Comparison of ENCODE assay signal across 21 cellular contexts in the genomic region with DNA sequence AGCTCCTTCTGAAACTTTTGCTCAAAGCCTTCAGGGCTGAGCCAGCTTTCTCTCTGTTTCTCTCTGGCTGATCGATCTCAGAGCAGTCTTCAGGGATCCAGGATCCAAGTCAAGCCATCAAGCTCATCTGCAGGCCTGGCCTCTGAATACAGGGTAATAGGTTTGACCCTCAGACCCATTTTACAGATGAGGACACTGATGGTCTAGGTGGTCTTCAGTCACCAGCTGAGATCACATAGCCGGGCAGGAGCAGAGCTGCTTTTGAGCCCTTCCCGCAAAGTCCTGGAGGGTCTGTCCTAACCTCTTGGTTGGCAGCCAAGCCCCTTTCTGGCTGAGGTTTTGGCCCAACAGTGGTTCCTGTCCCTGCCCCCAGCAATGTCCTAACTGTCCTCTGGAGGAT. TPM values are rescaled to one million over a fixed set of nuclear protein-coding genes. Genes with fewer than 3 reads are reported as not detected.
A peak's percentile ranks its signal among the peaks of the same experiment; 100 is the strongest.
DNase-seq lines count a peak whose midpoint lies in the region; ATAC-seq and TF ChIP-seq lines count a peak whose summit lies in the region.
"Had no signal": no experiment of that assay in that cellular context is flagged by ENCODE, and none has a peak within 500 bp of the region (broad histone marks: within the 10 kb centered on the region; RNA-seq: fewer than 3 reads in every experiment).

No MANE protein-coding gene starts in this region.

- no peak for TF ChIP-seq CTCF in NB4 (IDR thresholded peaks at IDR 0.05; ENCODE audit: low read depth, low read length)

- POLR2A ChIA-PET in activated CD4-positive, alpha-beta memory T cell treated with anti-CD3 and anti-CD28 coated beads, Interleukin-2, amount 10 ng/mL, durations not matched to agents 7 days and 5 days (lab: Charles Lee): interaction anchor here (0.9 to 3.0 kb wide), 5 partner anchors 9 to 40 kb away, joined by 3 to 17 read pairs (median 7); partner anchors contain the start of genes LSM7 and SPPL2B

- no peaks in the 10 kb centered on the region for H3K9me3 Mint-ChIP-seq in activated naive CD4-positive, alpha-beta T cell treated with anti-CD3 and anti-CD28 coated beads, Interleukin-2, amount 10 ng/mL, durations not matched to agents 7 days and 5 days
- no peaks in the 10 kb centered on the region for H3K9me3 Mint-ChIP-seq in naive B cell
- H3K9me3 Mint-ChIP-seq in activated CD4-positive, alpha-beta memory T cell treated with anti-CD3 and anti-CD28 coated beads, Interleukin-2, amount 10 ng/mL, durations not matched to agents 7 days and 5 days: no peaks in the 10 kb centered on the region
- H3K9me3 Mint-ChIP-seq in activated naive CD8-positive, alpha-beta T cell treated with anti-CD3 and anti-CD28 coated beads for 36 hours: no peaks in the 10 kb centered on the region
- H3K9me3 Mint-ChIP-seq: CD4-positive, alpha-beta T cell had no signal

- no peak for DNase-seq in activated naive CD4-positive, alpha-beta T cell treated with anti-CD3 and anti-CD28 coated beads, Interleukin-2, amount 10 ng/mL, durations not matched to agents 7 days and 5 days
- DNase-seq in activated naive CD4-positive, alpha-beta T cell (lab: John Stamatoyannopoulos, UW): no peak
- peak; percentile 47 for DNase-seq in NB4 (ENCODE audit: low read depth)
- DNase-seq in naive B cell: no peak
- DNase-seq in activated CD4-positive, alpha-beta memory T cell treated with anti-CD3 and anti-CD28 coated beads, Interleukin-2, amount 10 ng/mL, durations not matched to agents 7 days and 5 days: no peak
- DNase-seq in activated naive CD8-positive, alpha-beta T cell treated with anti-CD3 and anti-CD28 coated beads for 36 hours: no peak
- no peak for DNase-seq in iPS-NIHi7 (ENCODE audit: extremely low spot score)
- DNase-seq: 8988T; CD4-positive, alpha-beta T cell; DMS79; KG1; MG63; NCI-H1930; NCI-H2171; NCI-H446 treated with DMSO at 0.1 percent for 48 hours; NCI-H774; SHP77 treated with DMSO at 0.1 percent for 48 hours had no signal

- no peak overlapping the region for H3K4me3 Mint-ChIP-seq in activated naive CD4-positive, alpha-beta T cell treated with anti-CD3 and anti-CD28 coated beads, Interleukin-2, amount 10 ng/mL, durations not matched to agents 7 days and 5 days
- peak overlapping the region in 4 of 8 donors; percentile 30 to 93 (median 42) for H3K4me3 Mint-ChIP-seq in naive B cell
- H3K4me3 Mint-ChIP-seq in activated CD4-positive, alpha-beta memory T cell treated with anti-CD3 and anti-CD28 coated beads, Interleukin-2, amount 10 ng/mL, durations not matched to agents 7 days and 5 days: no peak overlapping the region
- H3K4me3 Mint-ChIP-seq in activated naive CD8-positive, alpha-beta T cell treated with anti-CD3 and anti-CD28 coated beads for 36 hours: no peak overlapping the region

- no peak for TF ChIP-seq POLR2A in NB4 (IDR thresholded peaks at IDR 0.05; ENCODE audit: extremely low read depth, insufficient read length)

- peaks cover 36% of the 10 kb centered on the region for H3K4me1 Mint-ChIP-seq in activated naive CD4-positive, alpha-beta T cell treated with anti-CD3 and anti-CD28 coated beads, Interleukin-2, amount 10 ng/mL, durations not matched to agents 7 days and 5 days
- H3K4me1 Mint-ChIP-seq in naive B cell: peaks cover 35 to 47% (median 43%) of the 10 kb centered on the region in 3 donors
- peaks cover 31% of the 10 kb centered on the region for H3K4me1 Mint-ChIP-seq in activated CD4-positive, alpha-beta memory T cell treated with anti-CD3 and anti-CD28 coated beads, Interleukin-2, amount 10 ng/mL, durations not matched to agents 7 days and 5 days
- peaks cover 19% of the 10 kb centered on the region for H3K4me1 Mint-ChIP-seq in activated naive CD8-positive, alpha-beta T cell treated with anti-CD3 and anti-CD28 coated beads for 36 hours

- no peak overlapping the region for H3K4me3 ChIP-seq in NB4 (ENCODE audit: low read depth, low read length)
- H3K4me3 ChIP-seq: GM12878, MG63 had no signal

- CTCF ChIA-PET in activated naive CD4-positive, alpha-beta T cell treated with anti-CD3 and anti-CD28 coated beads, Interleukin-2, amount 10 ng/mL, durations not matched to agents 7 days and 5 days (lab: Charles Lee): interaction anchor here (1.5 to 1.8 kb wide), 3 partner anchors 13 to 52 kb away, joined by 3 to 6 read pairs (median 4); partner anchors contain the start of gene PLEKHJ1
- CTCF ChIA-PET in activated CD4-positive, alpha-beta memory T cell treated with anti-CD3 and anti-CD28 coated beads, Interleukin-2, amount 10 ng/mL, durations not matched to agents 7 days and 5 days (lab: Charles Lee): interaction anchor here (0.7 to 1.4 kb wide), 3 partner anchors 14 to 326 kb away, joined by 3 to 8 read pairs (median 3); no protein-coding TSS in a partner anchor

- peaks cover 11% of the 10 kb centered on the region for H3K36me3 Mint-ChIP-seq in activated naive CD4-positive, alpha-beta T cell treated with anti-CD3 and anti-CD28 coated beads, Interleukin-2, amount 10 ng/mL, durations not matched to agents 7 days and 5 days
- H3K36me3 Mint-ChIP-seq in naive B cell: no peaks in the 10 kb centered on the region
- peaks cover 7% of the 10 kb centered on the region for H3K36me3 Mint-ChIP-seq in activated CD4-positive, alpha-beta memory T cell treated with anti-CD3 and anti-CD28 coated beads, Interleukin-2, amount 10 ng/mL, durations not matched to agents 7 days and 5 days (ENCODE audit: low read depth)
- no peaks in the 10 kb centered on the region for H3K36me3 Mint-ChIP-seq in activated naive CD8-positive, alpha-beta T cell treated with anti-CD3 and anti-CD28 coated beads for 36 hours

- H3K27ac Mint-ChIP-seq in activated naive CD4-positive, alpha-beta T cell treated with anti-CD3 and anti-CD28 coated beads, Interleukin-2, amount 10 ng/mL, durations not matched to agents 7 days and 5 days: peak overlapping the region; percentile 58
- peak overlapping the region in 5 of 6 donors; percentile 34 to 97 (median 84) for H3K27ac Mint-ChIP-seq in naive B cell
- H3K27ac Mint-ChIP-seq in activated CD4-positive, alpha-beta memory T cell treated with anti-CD3 and anti-CD28 coated beads, Interleukin-2, amount 10 ng/mL, durations not matched to agents 7 days and 5 days: no peak overlapping the region
- no peak overlapping the region for H3K27ac Mint-ChIP-seq in activated naive CD8-positive, alpha-beta T cell treated with anti-CD3 and anti-CD28 coated beads for 36 hours

- H3K27me3 Mint-ChIP-seq in activated naive CD4-positive, alpha-beta T cell treated with anti-CD3 and anti-CD28 coated beads, Interleukin-2, amount 10 ng/mL, durations not matched to agents 7 days and 5 days: peaks cover 48% of the 10 kb centered on the region
- no peaks in the 10 kb centered on the region for H3K27me3 Mint-ChIP-seq in naive B cell
- H3K27me3 Mint-ChIP-seq in activated CD4-positive, alpha-beta memory T cell treated with anti-CD3 and anti-CD28 coated beads, Interleukin-2, amount 10 ng/mL, durations not matched to agents 7 days and 5 days: peaks cover 9% of the 10 kb centered on the region
- H3K27me3 Mint-ChIP-seq in activated naive CD8-positive, alpha-beta T cell treated with anti-CD3 and anti-CD28 coated beads for 36 hours: peaks cover 13% of the 10 kb centered on the region
- H3K27me3 Mint-ChIP-seq: CD4-positive, alpha-beta T cell had no signal

- ATAC-seq in naive B cell (ENCODE audit: low read depth in 2 of 2) (no peak), GM21360 (IDR thresholded peaks at IDR 0.05; ENCODE audit: unreplicated experiment) (no peak)
- ATAC-seq: GM12878 had no signal

RNA-seq across cellular contexts. Expression of gene PEAK3, which starts 5.6 kb away (rescaled TPM):
- 1 to 10 TPM in 1 of 6 donors, under 1 TPM in 4, not detected in 1; 0.30 to 1.0 (median 0.49) TPM for polyA plus RNA-seq in naive B cell (ENCODE audit: low read depth in 6 of 6)
- under 1 TPM; 0.70 to 0.88 TPM for total RNA-seq in activated CD4-positive, alpha-beta memory T cell treated with anti-CD3 and anti-CD28 coated beads, Interleukin-2, amount 10 ng/mL, durations not matched to agents 7 days and 5 days
- total RNA-seq in activated naive CD8-positive, alpha-beta T cell treated with anti-CD3 and anti-CD28 coated beads for 36 hours: not detected
- total RNA-seq: CD4-positive, alpha-beta T cell; G401 had no signal

RNA-seq across cellular contexts. Expression of gene LINGO3, which starts 20.4 kb away (rescaled TPM):
- 10 to 100 TPM in 5 of 6 donors, 1 to 10 TPM in 1; 6.4 to 45.0 (median 15.4) TPM for polyA plus RNA-seq in naive B cell (ENCODE audit: low read depth in 6 of 6)
- total RNA-seq in activated CD4-positive, alpha-beta memory T cell treated with anti-CD3 and anti-CD28 coated beads, Interleukin-2, amount 10 ng/mL, durations not matched to agents 7 days and 5 days: under 1 TPM; 0.40 to 0.63 TPM
- under 1 TPM in 1 of 2 experiments, not detected in 1; 0.28 TPM for total RNA-seq in activated naive CD8-positive, alpha-beta T cell treated with anti-CD3 and anti-CD28 coated beads for 36 hours
- total RNA-seq: G401 had no signal

RNA-seq across cellular contexts. Expression of gene JSRP1, which starts 31.4 kb away (rescaled TPM):
- polyA plus RNA-seq in naive B cell (ENCODE audit: low read depth in 6 of 6): under 1 TPM in 3 of 6 donors, not detected in 3; 0.41 to 0.87 (median 0.53) TPM
- total RNA-seq in activated CD4-positive, alpha-beta memory T cell treated with anti-CD3 and anti-CD28 coated beads, Interleukin-2, amount 10 ng/mL, durations not matched to agents 7 days and 5 days: 1 to 10 TPM in 1 of 2 experiments, under 1 TPM in 1; 0.73 to 1.3 TPM
- under 1 TPM; 0.45 to 0.50 TPM for total RNA-seq in activated naive CD8-positive, alpha-beta T cell treated with anti-CD3 and anti-CD28 coated beads for 36 hours
- total RNA-seq: H4 had no signal

RNA-seq across cellular contexts. Expression of gene AMH, which starts 38.5 kb away (rescaled TPM):
- not detected for polyA plus RNA-seq in naive B cell (ENCODE audit: low read depth in 6 of 6)
- total RNA-seq in activated CD4-positive, alpha-beta memory T cell treated with anti-CD3 and anti-CD28 coated beads, Interleukin-2, amount 10 ng/mL, durations not matched to agents 7 days and 5 days: 1 to 10 TPM; 4.6 to 7.6 TPM
- total RNA-seq in activated naive CD8-positive, alpha-beta T cell treated with anti-CD3 and anti-CD28 coated beads for 36 hours: 1 to 10 TPM; 7.4 to 10.0 TPM

RNA-seq across cellular contexts. Expression of gene LSM7, which starts 40.8 kb away (rescaled TPM):
- polyA plus RNA-seq in naive B cell (ENCODE audit: low read depth in 6 of 6): 100 to 1,000 TPM; 275 to 337 (median 314) TPM
- 100 to 1,000 TPM; 110 to 115 TPM for total RNA-seq in activated CD4-positive, alpha-beta memory T cell treated with anti-CD3 and anti-CD28 coated beads, Interleukin-2, amount 10 ng/mL, durations not matched to agents 7 days and 5 days
- 100 to 1,000 TPM; 175 to 187 TPM for total RNA-seq in activated naive CD8-positive, alpha-beta T cell treated with anti-CD3 and anti-CD28 coated beads for 36 hours

Comparison
In these comparisons a context has a peak if more than half of its experiments do, and no peak if none do; other contexts are left out.
1. H3K27ac Mint-ChIP-seq: peak in activated naive CD4-positive, alpha-beta T cell treated with anti-CD3 and anti-CD28 coated beads, Interleukin-2, amount 10 ng/mL, durations not matched to agents 7 days and 5 days (single experiment) and naive B cell (5 of 6); none in activated CD4-positive, alpha-beta memory T cell treated with anti-CD3 and anti-CD28 coated beads, Interleukin-2, amount 10 ng/mL, durations not matched to agents 7 days and 5 days (single experiment) and activated naive CD8-positive, alpha-beta T cell treated with anti-CD3 and anti-CD28 coated beads for 36 hours (single experiment).